ENCODE assay signal across 9 cellular contexts in the genomic region with DNA sequence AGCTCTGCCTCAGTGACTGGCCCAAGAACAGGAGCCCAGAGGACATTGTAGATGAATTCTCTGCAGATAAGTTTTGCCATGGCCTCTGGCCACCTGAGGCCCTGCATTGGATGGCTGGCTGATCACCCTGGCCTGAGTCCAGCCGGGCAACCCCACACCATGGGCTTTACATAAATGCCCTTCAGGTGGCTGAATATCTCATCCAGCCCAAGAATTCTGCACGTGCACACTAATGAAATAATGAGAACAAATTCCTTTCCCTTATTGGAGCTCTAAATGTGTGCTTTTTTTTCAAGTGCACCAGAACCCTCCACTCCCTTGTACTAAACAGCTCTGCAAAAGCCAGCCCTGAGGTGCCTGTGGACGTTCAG.
DNase-seq lines count a peak whose midpoint lies in the region; ATAC-seq and TF ChIP-seq lines count a peak whose summit lies in the region.
"Had no signal": no experiment of that assay in that cellular context is flagged by ENCODE, and none has a peak within 500 bp of the region (broad histone marks: within the 10 kb centered on the region; RNA-seq: fewer than 3 reads in every experiment).

No MANE protein-coding gene starts in this region.

- H3K4me3 Mint-ChIP-seq in T-helper 2 cell treated with Interferon-gamma antibody and Interleukin-4, amounts not matched to agents 5 μg/mL and 100 μg/mL, for 36 hours, result peak overlapping the region; percentile 65

- H3K27me3 Mint-ChIP-seq in T-helper 2 cell treated with Interferon-gamma antibody and Interleukin-4, amounts not matched to agents 5 μg/mL and 100 μg/mL, for 36 hours (ENCODE audit: low read depth), result no peaks in the 10 kb centered on the region

- peak overlapping the region; percentile 86 for H3K27ac ChIP-seq in MM.1S (ENCODE audit: low read length)
- peak overlapping the region; percentile 74 to 75 for H3K27ac ChIP-seq in breast epithelium
- peak overlapping the region; percentile 70 for H3K27ac ChIP-seq in osteoblast (ENCODE audit: low read depth, low read length)
- peak overlapping the region in 1 of 2 donors; percentile 58 for H3K27ac ChIP-seq in left lung

- TF ChIP-seq POLR2A in breast epithelium (IDR thresholded peaks at IDR 0.05), result no peak

- H3K36me3 ChIP-seq in MM.1S (replicated peaks; ENCODE audit: insufficient read depth, low read length) (peaks cover 19% of the 10 kb centered on the region; the same call in 1 of the 2 replicates), breast epithelium (no peaks in the 10 kb centered on the region), osteoblast (ENCODE audit: insufficient read depth, low read length) (peaks cover 23% of the 10 kb centered on the region), left lung (peaks cover 0 to 60% of the 10 kb centered on the region in 2 donors)

- ATAC-seq in HG03442 (IDR thresholded peaks at IDR 0.05; ENCODE audit: unreplicated experiment) (no peak), left lung (no peak)

- H3K4me2 ChIP-seq in MM.1S (ENCODE audit: low read depth, low read length), result peak overlapping the region; percentile 57
- peak overlapping the region; percentile 12 for H3K4me2 ChIP-seq in osteoblast (ENCODE audit: insufficient read depth, low read length)

- TF ChIP-seq CTCF in MM.1S (IDR thresholded peaks at IDR 0.05; ENCODE audit: low read length) (no peak), breast epithelium (IDR thresholded peaks at IDR 0.05) (no peak), osteoblast (IDR thresholded peaks at IDR 0.05; ENCODE audit: extremely low read depth, low read depth, low read length) (no peak), left lung (IDR thresholded peaks at IDR 0.05) (no peak)

- H3K9me3 ChIP-seq in MM.1S (replicated peaks; ENCODE audit: insufficient read depth, low read length), result no peaks in the 10 kb centered on the region; the same call in 1 of the 2 replicates
- no peaks in the 10 kb centered on the region for H3K9me3 ChIP-seq in breast epithelium
- H3K9me3 ChIP-seq in osteoblast (ENCODE audit: low read depth, low read length), result no peaks in the 10 kb centered on the region
- no peaks in the 10 kb centered on the region for H3K9me3 ChIP-seq in left lung

- H3K4me3 ChIP-seq in MM.1S (ENCODE audit: low read length) (peak overlapping the region; percentile 34), breast epithelium (no peak overlapping the region), osteoblast (ENCODE audit: insufficient read depth, low read length) (no peak overlapping the region), left lung (no peak overlapping the region)

- H3K9me3 Mint-ChIP-seq in T-helper 2 cell treated with Interferon-gamma antibody and Interleukin-4, amounts not matched to agents 5 μg/mL and 100 μg/mL, for 36 hours, result no peaks in the 10 kb centered on the region

- no peaks in the 10 kb centered on the region for H3K9me2 ChIP-seq in MM.1S (replicated peaks; ENCODE audit: insufficient read depth, low read length)

- intact Hi-C loops in breast epithelium (cut with DNase I; ENCODE audit: low total_unique reads), result no loop called here
- intact Hi-C loops in left lung (cut with DNase I), result no loop called here

- H4K20me1 ChIP-seq in MM.1S (ENCODE audit: insufficient read depth, low read length) (no peaks in the 10 kb centered on the region), osteoblast (ENCODE audit: insufficient read depth, low read length) (no peaks in the 10 kb centered on the region)

- peaks cover 77% of the 10 kb centered on the region for H3K36me3 Mint-ChIP-seq in T-helper 2 cell treated with Interferon-gamma antibody and Interleukin-4, amounts not matched to agents 5 μg/mL and 100 μg/mL, for 36 hours (ENCODE audit: low read depth)

- peaks cover 69% of the 10 kb centered on the region for H3K4me1 ChIP-seq in MM.1S (ENCODE audit: low read length)
- no peaks in the 10 kb centered on the region for H3K4me1 ChIP-seq in breast epithelium
- peaks cover 20% of the 10 kb centered on the region for H3K4me1 ChIP-seq in osteoblast (ENCODE audit: insufficient read depth, low read length)
- peaks cover 0 to 53% of the 10 kb centered on the region in 2 donors for H3K4me1 ChIP-seq in left lung

- H3K79me2 ChIP-seq in MM.1S (ENCODE audit: low read length) (peaks cover 71% of the 10 kb centered on the region), osteoblast (ENCODE audit: insufficient read depth, low read length) (no peaks in the 10 kb centered on the region)

- H3F3A ChIP-seq in MM.1S (ENCODE audit: insufficient read depth, low read length), result peaks cover 59% of the 10 kb centered on the region

- H3K4me1 Mint-ChIP-seq in T-helper 2 cell treated with Interferon-gamma antibody and Interleukin-4, amounts not matched to agents 5 μg/mL and 100 μg/mL, for 36 hours (ENCODE audit: low read depth), result peaks cover 43% of the 10 kb centered on the region

- peak overlapping the region; percentile 67 for H3K27ac Mint-ChIP-seq in T-helper 2 cell treated with Interferon-gamma antibody and Interleukin-4, amounts not matched to agents 5 μg/mL and 100 μg/mL, for 36 hours

- no peak for DNase-seq in T-helper 2 cell treated with Interferon-gamma antibody and Interleukin-4, amounts not matched to agents 5 μg/mL and 100 μg/mL, for 36 hours (ENCODE audit: low spot score)
- no peak for DNase-seq in T-helper 2 cell
- no peak for DNase-seq in MM.1S
- no peak for DNase-seq in breast epithelium (ENCODE audit: low spot score in 2 of 2)
- DNase-seq in osteoblast (ENCODE audit: insufficient read length, low spot score, missing footprints), result no peak
- no peak for DNase-seq in hypothalamus (lab: John Stamatoyannopoulos, UW)
- no peak for DNase-seq in left lung
- DNase-seq: 8988T had no signal

- H2AFZ ChIP-seq in MM.1S (ENCODE audit: low read length) (no peak overlapping the region), osteoblast (ENCODE audit: low read length) (no peak overlapping the region)

- H3K27me3 ChIP-seq in MM.1S (replicated peaks; ENCODE audit: insufficient read depth, low read length), result no peaks in the 10 kb centered on the region
- H3K27me3 ChIP-seq in breast epithelium, result no peaks in the 10 kb centered on the region
- H3K27me3 ChIP-seq in osteoblast (ENCODE audit: insufficient read depth, low read length), result no peaks in the 10 kb centered on the region
- H3K27me3 ChIP-seq in left lung, result no peaks in the 10 kb centered on the region

- peak overlapping the region; percentile 68 for H3K9ac ChIP-seq in MM.1S (ENCODE audit: low read length)
